Comparison of ENCODE assay signal across 16 cellular contexts in the genomic region with DNA sequence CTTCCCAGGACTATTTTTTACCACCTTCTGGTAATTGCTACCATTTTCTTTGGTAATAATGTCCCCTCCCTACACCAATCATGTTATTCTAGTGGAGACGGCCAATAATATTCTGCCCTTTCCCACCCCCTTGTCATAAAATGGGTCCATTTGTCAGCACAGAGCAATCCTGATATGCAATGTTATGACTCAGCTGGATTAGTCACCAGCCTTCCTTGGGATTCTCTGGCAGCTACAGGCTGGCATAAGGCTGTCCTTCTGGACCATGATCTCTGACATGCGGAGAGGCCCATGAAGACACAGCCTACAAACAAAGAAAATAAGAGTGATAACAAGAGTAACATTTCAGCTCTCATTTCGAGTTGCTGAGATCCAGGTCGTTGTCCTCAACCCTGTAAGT.
DNase-seq lines count a peak whose midpoint lies in the region; FAIRE-seq and TF ChIP-seq lines count a peak whose summit lies in the region.
"Had no signal": no experiment of that assay in that cellular context is flagged by ENCODE, and none has a peak within 500 bp of the region (broad histone marks: within the 10 kb centered on the region; RNA-seq: fewer than 3 reads in every experiment).

No MANE protein-coding gene starts in this region.

- H3K9me3 ChIP-seq in colonic mucosa = no peaks in the 10 kb centered on the region
- H3K9me3 ChIP-seq in testis = no peaks in the 10 kb centered on the region
- H3K9me3 ChIP-seq: gastrocnemius medialis, left lung had no signal

- H3K18ac ChIP-seq in mesendoderm (ENCODE audit: low read length) = peak overlapping the region; percentile 95

- H4K8ac ChIP-seq in mesendoderm (ENCODE audit: low read depth, low read length) = no peak overlapping the region

- H2BK15ac ChIP-seq in mesendoderm (replicated peaks; ENCODE audit: low read depth) = no peak overlapping the region

- H3K9ac ChIP-seq in colonic mucosa (ENCODE audit: low read depth in 2 of 2, low read length in 2 of 2) (no peak overlapping the region), mesendoderm (ENCODE audit: low read length) (no peak overlapping the region)

- in situ Hi-C loops in GM13976 (cut with MboI; ENCODE audit: low sequenced_read_pairs, unreplicated experiment) = no loop called here

- H3K4me2 ChIP-seq in mesendoderm (ENCODE audit: low read length) = no peak overlapping the region

- H2AK5ac ChIP-seq in mesendoderm (ENCODE audit: low read length) = peak overlapping the region; percentile 57

- WGBS in mesendoderm (ENCODE audit: extremely low coverage, insufficient coverage, low lambda C conversion rate) = no CpG with 5 or more reads among the region's 4 CpGs
- 60 to 68% methylated on average over 4 of the region's 4 CpGs for WGBS in testis, 2 donors

- no peak overlapping the region for H2BK120ac ChIP-seq in mesendoderm (ENCODE audit: low read depth, low read length)

- intact Hi-C loops in colonic mucosa (cut with DNase I) = no loop called here
- intact Hi-C loops in testis (cut with DNase I; ENCODE audit: low total_unique reads) = no loop called here

- no peak overlapping the region for H3K23ac ChIP-seq in mesendoderm (ENCODE audit: low read length)

- no peaks in the 10 kb centered on the region for H3K79me2 ChIP-seq in mesendoderm (ENCODE audit: control insufficient read depth, insufficient read depth, low read length)

- H3K56ac ChIP-seq in mesendoderm (ENCODE audit: low read length) = peak overlapping the region; percentile 59

- H3K79me1 ChIP-seq in mesendoderm (ENCODE audit: low read length) = no peaks in the 10 kb centered on the region

- no peak overlapping the region for H4K5ac ChIP-seq in mesendoderm (ENCODE audit: low read length)

- no peak for TF ChIP-seq POLR2A in testis (IDR thresholded peaks at IDR 0.05)

- H3K27ac ChIP-seq in colonic mucosa (peak overlapping the region; percentile 26), mesendoderm (ENCODE audit: low read depth, low read length) (no peak overlapping the region), testis (no peak overlapping the region)
- H3K27ac ChIP-seq: coronary artery, gastrocnemius medialis, left lung had no signal

- no peak for TF ChIP-seq CTCF in colonic mucosa (IDR thresholded peaks at IDR 0.05)
- no peak for TF ChIP-seq CTCF in D721Med (IDR thresholded peaks at IDR 0.05; ENCODE audit: insufficient read depth, missing control alignments)
- TF ChIP-seq CTCF in testis (IDR thresholded peaks at IDR 0.05) = no peak
- TF ChIP-seq CTCF in GM13976 (IDR thresholded peaks at IDR 0.05; ENCODE audit: borderline replicate concordance, control extremely low read depth, extremely low read depth, insufficient read depth, missing control alignments) = no peak

- H3K36me3 ChIP-seq in colonic mucosa = no peaks in the 10 kb centered on the region
- no peaks in the 10 kb centered on the region for H3K36me3 ChIP-seq in mesendoderm (ENCODE audit: control insufficient read depth, insufficient read depth, low read length)
- H3K36me3 ChIP-seq in H7 (replicated peaks; ENCODE audit: control insufficient read depth, insufficient read depth, low read length) = no peaks in the 10 kb centered on the region
- H3K36me3 ChIP-seq in testis (ENCODE audit: low read depth, missing control alignments) = no peaks in the 10 kb centered on the region
- H3K36me3 ChIP-seq: gastrocnemius medialis, left lung had no signal

- no peaks in the 10 kb centered on the region for H3K4me1 ChIP-seq in colonic mucosa
- H3K4me1 ChIP-seq in mesendoderm (ENCODE audit: control insufficient read depth, low read depth, low read length) = peaks cover 13% of the 10 kb centered on the region
- no peaks in the 10 kb centered on the region for H3K4me1 ChIP-seq in testis
- H3K4me1 ChIP-seq: gastrocnemius medialis, left lung had no signal

- H3K4ac ChIP-seq in mesendoderm (ENCODE audit: low read depth, low read length) = no peak overlapping the region

- H2BK5ac ChIP-seq in mesendoderm (ENCODE audit: low read length) = no peak overlapping the region

- H3K27me3 ChIP-seq in colonic mucosa = no peaks in the 10 kb centered on the region
- H3K27me3 ChIP-seq in mesendoderm (ENCODE audit: insufficient read depth, low read length, poor library complexity) = no peaks in the 10 kb centered on the region
- no peaks in the 10 kb centered on the region for H3K27me3 ChIP-seq in H7 (ENCODE audit: control insufficient read depth, insufficient read depth, low read length)
- no peaks in the 10 kb centered on the region for H3K27me3 ChIP-seq in testis
- H3K27me3 ChIP-seq: gastrocnemius medialis, left lung had no signal

- no peak overlapping the region for H3K4me3 ChIP-seq in colonic mucosa
- no peak overlapping the region for H3K4me3 ChIP-seq in mesendoderm (ENCODE audit: low read length)
- no peak overlapping the region for H3K4me3 ChIP-seq in H7 (ENCODE audit: insufficient read depth, low read depth, low read length)
- no peak overlapping the region for H3K4me3 ChIP-seq in testis
- H3K4me3 ChIP-seq: coronary artery, gastrocnemius medialis, left lung had no signal

- FAIRE-seq in D721Med (lab: Jason Lieb, UNC) = no peak

- peak; percentile 53 for DNase-seq in DMS53 (lab: John Stamatoyannopoulos, UW)
- DNase-seq in NCI-H446 treated with DMSO at 0.1 percent for 48 hours (lab: John Stamatoyannopoulos, UW) = peak; percentile 18
- DNase-seq in colonic mucosa = peak; percentile 43
- peak; percentile 62 for DNase-seq in mesendoderm
- DNase-seq in D721Med (ENCODE audit: insufficient read length, low spot score) = no peak
- DNase-seq in H7 = no peak
- DNase-seq in testis = no peak
- no peak for DNase-seq in GM13976 (ENCODE audit: low spot score)
- DNase-seq: activated CD8-positive, alpha-beta T cell treated with anti-CD3 and anti-CD28 coated beads, Interleukin-2, amount 10 ng/mL, durations not matched to agents 7 days and 5 days; activated naive CD4-positive, alpha-beta T cell treated with anti-CD3 and anti-CD28 coated beads, Interleukin-2, amount 10 ng/mL, durations not matched to agents 7 days and 5 days; gastrocnemius medialis; left lung; NCI-H187; stimulated activated CD8-positive, alpha-beta memory T cell treated with anti-CD3 and anti-CD28 coated beads, Interleukin-4, amount 100 ng/mL, for 48 hours; T-helper 2 cell had no signal

Comparison
In these comparisons a context has a peak if more than half of its experiments do, and no peak if none do; other contexts are left out.
1. DNase-seq: peak in DMS53 (single experiment), NCI-H446 treated with DMSO at 0.1 percent for 48 hours (single experiment), colonic mucosa (single experiment) and mesendoderm (single experiment); none in D721Med (single experiment), H7 (single experiment), testis (single experiment) and GM13976 (single experiment).